15 cellular contexts compared by ENCODE assay signal in the genomic region with DNA sequence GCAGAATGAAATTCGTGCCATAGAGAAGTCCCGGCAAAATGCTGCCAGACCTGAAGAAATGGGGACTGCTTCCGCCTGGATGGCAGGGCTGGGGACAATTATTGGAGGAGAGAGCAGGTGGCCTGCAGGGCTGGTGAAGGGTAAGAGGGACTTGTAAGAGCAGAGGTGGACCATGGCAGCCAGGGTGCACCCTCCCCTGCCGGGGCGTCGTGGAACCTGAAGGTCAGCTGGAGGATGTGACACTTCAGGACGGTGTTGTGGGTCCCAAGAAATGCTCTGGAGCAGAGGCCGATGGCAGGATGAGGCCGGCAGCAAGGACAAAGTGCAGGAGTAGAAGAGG. TPM values are rescaled to one million over a fixed set of nuclear protein-coding genes. Genes with fewer than 3 reads are reported as not detected.
DNase-seq lines count a peak whose midpoint lies in the region; ATAC-seq and TF ChIP-seq lines count a peak whose summit lies in the region.
"Had no signal": no experiment of that assay in that cellular context is flagged by ENCODE, and none has a peak within 500 bp of the region (broad histone marks: within the 10 kb centered on the region; RNA-seq: fewer than 3 reads in every experiment).

No MANE protein-coding gene starts in this region.

- WGBS in IMR-90 (ENCODE audit: extremely low coverage in 2 of 2, insufficient read length in 1 of 2), 2 experiments: 87% methylated on average over 3 of the region's 9 CpGs; no CpG with 5 or more reads in 1 of the 2 experiments
- WGBS in neuronal stem cell (ENCODE audit: extremely low coverage in 2 of 2, insufficient read length in 2 of 2, insufficient replicate concordance in 1 of 2), 2 donors: no CpG with 5 or more reads among the region's 9 CpGs

- H3K27me3 ChIP-seq in IMR-90 (ENCODE audit: control insufficient read depth, insufficient read depth, low read length): peaks cover 17% of the 10 kb centered on the region
- peaks cover 3 to 25% (median 16%) of the 10 kb centered on the region in 3 experiments for H3K27me3 ChIP-seq in neuronal stem cell (ENCODE audit: control insufficient read depth in 3 of 3, insufficient read depth in 3 of 3, low read depth in 1 of 3, low read length in 3 of 3)
- H3K27me3 ChIP-seq in MM.1S (replicated peaks; ENCODE audit: insufficient read depth, low read length): peaks cover 93% of the 10 kb centered on the region

- DNase-seq in IMR-90 (no peak), chondrocyte (ENCODE audit: low spot score) (peak; percentile 83), neuronal stem cell (ENCODE audit: low spot score) (no peak), ureter (ENCODE audit: low spot score) (peak; percentile 46), MM.1S (no peak), NOMO-1 treated with DMSO at 0.1 percent for 48 hours (lab: John Stamatoyannopoulos, UW; ENCODE audit: unreplicated experiment) (no peak)
- DNase-seq: activated CD4-positive, alpha-beta T cell treated with anti-CD3 and anti-CD28 coated beads, Interleukin-2, amount 50 U/mL, for 1 hour; hypothalamus; Karpas-422; stimulated activated naive CD8-positive, alpha-beta T cell treated with anti-CD3 and anti-CD28 coated beads, Interleukin-15, Interleukin-2, amounts not matched to agents 100 U/mL and 50 U/mL, for 24 hours; T-helper 1 cell had no signal

- intact Hi-C loops in IMR-90 (cut with micrococcal nuclease): no loop called here

- H2BK5ac ChIP-seq in IMR-90 (ENCODE audit: low read depth, low read length, poor library complexity, severe bottlenecking): no peak overlapping the region
- no peak overlapping the region for H2BK5ac ChIP-seq in neuronal stem cell (ENCODE audit: low read length)

- H3K9me1 ChIP-seq in IMR-90 (ENCODE audit: insufficient read depth, low read length): peaks cover 6% of the 10 kb centered on the region

- H3K4ac ChIP-seq in IMR-90 (ENCODE audit: low read depth, low read length) (no peak overlapping the region), neuronal stem cell (ENCODE audit: low read length) (no peak overlapping the region)

- peak overlapping the region; percentile 90 for H3K27ac Mint-ChIP-seq in chondrocyte (ENCODE audit: unreplicated experiment)

- no peak for TF ChIP-seq CTCF in IMR-90 (conservative IDR thresholded peaks at IDR 0.05; ENCODE audit: low read depth, low read length)
- no peak for TF ChIP-seq CTCF in chondrocyte (IDR thresholded peaks at IDR 0.05)
- no peak for TF ChIP-seq CTCF in MM.1S (IDR thresholded peaks at IDR 0.05; ENCODE audit: low read length)

- peak overlapping the region; percentile 60 for H2AK9ac ChIP-seq in IMR-90 (replicated peaks; ENCODE audit: low read depth, low read length, poor library complexity)

- H3K4me2 ChIP-seq in IMR-90 (ENCODE audit: low read depth, low read length): no peak overlapping the region
- no peak overlapping the region for H3K4me2 ChIP-seq in neuronal stem cell (ENCODE audit: insufficient read depth, low read length, poor library complexity, severe bottlenecking)
- no peak overlapping the region for H3K4me2 ChIP-seq in MM.1S (ENCODE audit: low read depth, low read length)

- H2AFZ ChIP-seq in IMR-90 (replicated peaks; ENCODE audit: low read length, poor library complexity) (peak overlapping the region; percentile 63), neuronal stem cell (ENCODE audit: low read length) (no peak overlapping the region), MM.1S (ENCODE audit: low read length) (no peak overlapping the region)

- dilution Hi-C loops in IMR-90 (cut with HindIII; ENCODE audit: low sequenced_read_pairs, unreplicated experiment): no loop called here

- no peaks in the 10 kb centered on the region for H3K79me2 ChIP-seq in MM.1S (ENCODE audit: low read length)

- CTCF ChIA-PET in IMR-90 (lab: Yijun Ruan, JAX): no interaction called here

- H3K23ac ChIP-seq in IMR-90 (ENCODE audit: low read depth, low read length): no peak overlapping the region
- H3K23ac ChIP-seq in neuronal stem cell (ENCODE audit: low read depth, low read length, poor library complexity): peak overlapping the region; percentile 2

- peaks cover 22% of the 10 kb centered on the region for H3K4me1 Mint-ChIP-seq in chondrocyte (ENCODE audit: low read depth)

- H4K91ac ChIP-seq in IMR-90 (ENCODE audit: insufficient read depth, low read depth, low read length) (no peak overlapping the region), neuronal stem cell (ENCODE audit: low read depth, low read length, poor library complexity) (no peak overlapping the region)

- no peak overlapping the region for H3K18ac ChIP-seq in IMR-90 (ENCODE audit: low read depth, low read length)
- peak overlapping the region; percentile 51 for H3K18ac ChIP-seq in neuronal stem cell (ENCODE audit: low read length)

- H4K5ac ChIP-seq in IMR-90 (ENCODE audit: low read depth, low read length): no peak overlapping the region

- H3K4me1 ChIP-seq in IMR-90 (ENCODE audit: control insufficient read depth, insufficient read depth, low read length): 0 out of 2 replicates have a peak, but pooled peaks cover 5% of the 10 kb centered on the region
- H3K4me1 ChIP-seq in neuronal stem cell (ENCODE audit: control insufficient read depth in 2 of 2, insufficient read depth in 1 of 2, low read depth in 1 of 2, low read length in 2 of 2): peaks cover 0 to 11% of the 10 kb centered on the region in 2 donors
- no peaks in the 10 kb centered on the region for H3K4me1 ChIP-seq in MM.1S (ENCODE audit: low read length)

- no peak overlapping the region for H2AK5ac ChIP-seq in IMR-90 (ENCODE audit: low read depth, low read length)
- no peak overlapping the region for H2AK5ac ChIP-seq in neuronal stem cell (ENCODE audit: low read depth, low read length)

- BruUV-seq in IMR-90 (replicated peaks; lab: Mats Ljungman, UMichigan): no TSS peak

- POLR2A ChIA-PET in IMR-90 (lab: Charles Lee; ENCODE audit: unreplicated experiment): no interaction called here

- in situ Hi-C loops in IMR-90 (cut with MboI; ENCODE audit: low sequenced_read_pairs): no loop called here

- no peak overlapping the region for H3K9ac ChIP-seq in IMR-90 (ENCODE audit: low read depth, low read length)
- H3K9ac ChIP-seq in neuronal stem cell (ENCODE audit: low read depth, low read length, poor library complexity): no peak overlapping the region
- H3K9ac ChIP-seq in MM.1S (ENCODE audit: low read length): no peak overlapping the region

- H4K8ac ChIP-seq in IMR-90 (ENCODE audit: low read depth in 2 of 2, low read length in 2 of 2) (no peak overlapping the region), neuronal stem cell (ENCODE audit: low read depth, low read length) (no peak overlapping the region)

- H2BK15ac ChIP-seq in IMR-90 (ENCODE audit: low read depth, low read length): no peak overlapping the region
- no peak overlapping the region for H2BK15ac ChIP-seq in neuronal stem cell (ENCODE audit: low read length)

- H3K79me1 ChIP-seq in IMR-90 (ENCODE audit: low read depth in 1 of 2, low read length in 2 of 2) (no peaks in the 10 kb centered on the region), neuronal stem cell (ENCODE audit: low read depth, low read length) (no peaks in the 10 kb centered on the region)

- H3K27me3 Mint-ChIP-seq in chondrocyte (ENCODE audit: low read depth): no peaks in the 10 kb centered on the region

- no peaks in the 10 kb centered on the region for H4K20me1 ChIP-seq in IMR-90 (ENCODE audit: insufficient read depth, low read length)
- H4K20me1 ChIP-seq in MM.1S (ENCODE audit: insufficient read depth, low read length): no peaks in the 10 kb centered on the region

- H3K4me3 ChIP-seq in IMR-90 (ENCODE audit: insufficient read depth, low read depth, low read length): no peak overlapping the region
- H3K4me3 ChIP-seq in neuronal stem cell (ENCODE audit: low read length in 2 of 2): no peak overlapping the region
- H3K4me3 ChIP-seq in MM.1S (ENCODE audit: low read length): no peak overlapping the region

- H3K14ac ChIP-seq in IMR-90 (replicated peaks; ENCODE audit: low read depth, low read length) (no peak overlapping the region), neuronal stem cell (ENCODE audit: low read length) (no peak overlapping the region)

- H2BK120ac ChIP-seq in IMR-90 (ENCODE audit: low read depth, low read length) (no peak overlapping the region), neuronal stem cell (ENCODE audit: low read depth, low read length) (no peak overlapping the region)

- no peak overlapping the region for H2BK20ac ChIP-seq in IMR-90 (ENCODE audit: low read depth, low read length)

- H3K27ac ChIP-seq in IMR-90 (ENCODE audit: insufficient read depth, low read length) (no peak overlapping the region), neuronal stem cell (replicated peaks; ENCODE audit: low read length) (no peak overlapping the region), MM.1S (ENCODE audit: low read length) (no peak overlapping the region)

- H3K9me3 ChIP-seq in IMR-90 (ENCODE audit: control insufficient read depth, insufficient read depth, low read length): no peaks in the 10 kb centered on the region
- no peaks in the 10 kb centered on the region for H3K9me3 ChIP-seq in neuronal stem cell (replicated peaks in 1 of 2; ENCODE audit: control insufficient read depth in 2 of 2, insufficient read depth in 1 of 2, low read depth in 1 of 2, low read length in 2 of 2)
- no peaks in the 10 kb centered on the region for H3K9me3 ChIP-seq in MM.1S (replicated peaks; ENCODE audit: insufficient read depth, low read length)

- H3K9me2 ChIP-seq in MM.1S (replicated peaks; ENCODE audit: insufficient read depth, low read length): no peaks in the 10 kb centered on the region

- no peak for TF ChIP-seq POLR2A in IMR-90 (IDR thresholded peaks at IDR 0.05; ENCODE audit: low read depth, low read length)

- H2BK12ac ChIP-seq in neuronal stem cell (ENCODE audit: low read length): no peak overlapping the region

- no peaks in the 10 kb centered on the region for H3K36me3 ChIP-seq in IMR-90 (ENCODE audit: control insufficient read depth, insufficient read depth, low read length)
- no peaks in the 10 kb centered on the region for H3K36me3 ChIP-seq in neuronal stem cell (replicated peaks in 1 of 2; ENCODE audit: control insufficient read depth in 2 of 2, insufficient read depth in 2 of 2, low read length in 2 of 2)
- no peaks in the 10 kb centered on the region for H3K36me3 ChIP-seq in MM.1S (replicated peaks; ENCODE audit: insufficient read depth, low read length)

- H3K36me3 Mint-ChIP-seq in chondrocyte (ENCODE audit: low read depth): no peaks in the 10 kb centered on the region
- H3K36me3 Mint-ChIP-seq: mesothelial cell of epicardium had no signal

- H3K9me3 Mint-ChIP-seq in chondrocyte (ENCODE audit: low read depth): peaks cover 4% of the 10 kb centered on the region
- H3K9me3 Mint-ChIP-seq: neural crest cell had no signal

- ATAC-seq in IMR-90 (ENCODE audit: low read depth): no peak
- ATAC-seq in GM19455 (IDR thresholded peaks at IDR 0.05; ENCODE audit: unreplicated experiment): no peak
- ATAC-seq: stimulated activated naive CD8-positive, alpha-beta T cell treated with anti-CD3 and anti-CD28 coated beads, Interleukin-15, Interleukin-2, amounts not matched to agents 100 U/mL and 50 U/mL, for 24 hours had no signal

- no peak for TF ChIP-seq RAD21 in IMR-90 (IDR thresholded peaks at IDR 0.05; ENCODE audit: low read length)

- H3F3A ChIP-seq in MM.1S (ENCODE audit: insufficient read depth, low read length): no peaks in the 10 kb centered on the region

- H3K56ac ChIP-seq in IMR-90 (ENCODE audit: extremely low read depth, insufficient read depth, low read length): no peak overlapping the region

- no peak overlapping the region for H3K4me3 Mint-ChIP-seq in chondrocyte (ENCODE audit: unreplicated experiment)
- H3K4me3 Mint-ChIP-seq: mesothelial cell of epicardium, neural crest cell had no signal

RNA-seq across cellular contexts. Expression of a gene that starts 40.3 kb away (rescaled TPM):
- total RNA-seq in IMR-90 (2012; rRNA removed) (under 0.01 TPM in 2 replicates), chondrocyte (6.1 to 11.3 TPM (median 11.1 TPM) in 3 replicates), ureter (34.3 TPM)
- 0.03 TPM in 1 of 2 replicates, not detected in the other for polyA plus RNA-seq in IMR-90 (2012; rRNA removed)
- 0.02 TPM in 2 replicates for polyA plus RNA-seq in IMR-90 (2012; cell fraction: cytosol; rRNA removed)
- 0.16 TPM in 2 replicates for polyA plus RNA-seq in IMR-90 (2012; cell fraction: nucleus; rRNA removed; ENCODE audit: low replicate concordance)
- 0.47 TPM for polyA plus RNA-seq in neuronal stem cell (2013, experiment 1 of 2)
- polyA plus RNA-seq in neuronal stem cell (2013, experiment 2 of 2): 0.46 TPM
- total RNA-seq: G401, neural crest cell had no signal

Comparison
In these comparisons a context has a peak if more than half of its experiments do, and no peak if none do; other contexts are left out.
1. DNase-seq: peak in chondrocyte (single experiment) and ureter (single experiment); none in IMR-90 (single experiment), neuronal stem cell (single experiment), MM.1S (single experiment) and NOMO-1 treated with DMSO at 0.1 percent for 48 hours (single experiment).